In genomic region chr10:120145107-120145506, GRCh38 we compare ENCODE assay signal across 21 cellular contexts.
"Had no signal": no experiment of that assay in that cellular context is flagged by ENCODE, and none has a peak within 500 bp of the region (broad histone marks: within the 10 kb centered on the region; RNA-seq: fewer than 3 reads in every experiment).

No MANE protein-coding gene starts in this region.

- ATAC-seq: esophagus mucosa, gastrocnemius medialis, heart right ventricle, left lung, lower lobe of right lung, natural killer cell, right cardiac atrium had no signal

- H3K27me3 ChIP-seq: gastrocnemius medialis, ovary, transverse colon had no signal

- DNase-seq: effector CD4-positive, alpha-beta T cell; gastrocnemius medialis; heart right ventricle; islet precursor cell; left lung; lower lobe of right lung; natural killer cell; ovary; right cardiac atrium; small intestine; stimulated activated CD4-positive, alpha-beta T cell treated with anti-CD3 and anti-CD28 coated beads, Interleukin-12 subunit alpha, Interleukin-12 subunit beta, amount 100 ng/mL, for 4 hours; stimulated activated naive CD4-positive, alpha-beta T cell; stomach; substantia nigra; transverse colon had no signal

- H3K9me3 Mint-ChIP-seq: memory B cell, mesothelial cell of epicardium, natural killer cell, neural crest cell had no signal

- H3K27ac ChIP-seq: coronary artery, gastrocnemius medialis, heart right ventricle, left lung, lower lobe of right lung, ovary, stomach, thoracic aorta, transverse colon had no signal

- H3K4me3 Mint-ChIP-seq: memory B cell, mesothelial cell of epicardium, natural killer cell, neural crest cell had no signal

- H3K4me1 ChIP-seq: gastrocnemius medialis, heart right ventricle, left lung, lower lobe of right lung, stomach, transverse colon had no signal

- H3K27me3 Mint-ChIP-seq: memory B cell had no signal

- H3K36me3 ChIP-seq: gastrocnemius medialis, heart right ventricle, left lung, lower lobe of right lung, ovary, stomach, thoracic aorta, transverse colon had no signal

- H3K4me1 Mint-ChIP-seq: memory B cell, mesothelial cell of epicardium, natural killer cell, neural crest cell had no signal

- FAIRE-seq: small intestine had no signal

- H3K4me3 ChIP-seq: coronary artery, gastrocnemius medialis, heart right ventricle, left lung, lower lobe of right lung, ovary, stomach, thoracic aorta, transverse colon had no signal

- H3K27ac Mint-ChIP-seq: memory B cell, mesothelial cell of epicardium, natural killer cell had no signal

- H3K9me3 ChIP-seq: gastrocnemius medialis, left lung, lower lobe of right lung, ovary, stomach, thoracic aorta, transverse colon had no signal

- H3K36me3 Mint-ChIP-seq: memory B cell, mesothelial cell of epicardium, natural killer cell had no signal
